In the genomic region with DNA sequence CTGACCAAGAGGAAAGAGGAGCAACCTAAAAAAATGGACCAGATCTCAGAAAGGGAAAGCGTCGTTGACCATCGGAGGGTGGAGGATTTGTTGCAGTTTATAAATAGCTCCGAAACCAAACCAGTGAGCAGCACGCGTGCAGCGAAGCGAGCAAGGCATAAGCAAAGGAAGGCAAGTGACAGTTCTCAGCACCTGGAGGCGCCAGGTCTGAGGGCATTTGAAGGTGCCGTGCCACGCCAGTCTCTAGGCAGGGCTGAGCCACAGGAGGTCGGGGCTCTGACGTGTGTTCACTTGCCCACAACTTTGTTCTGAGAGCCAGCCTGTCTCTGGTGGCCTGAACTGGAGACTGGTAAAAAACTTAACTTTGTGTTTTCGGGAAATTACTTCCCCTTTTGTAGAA, we compare ENCODE assay signal across 10 cellular contexts. TPM values are rescaled to one million over a fixed set of nuclear protein-coding genes. Genes with fewer than 3 reads are reported as not detected.
DNase-seq lines count a peak whose midpoint lies in the region; ATAC-seq and TF ChIP-seq lines count a peak whose summit lies in the region.
"Had no signal": no experiment of that assay in that cellular context is flagged by ENCODE, and none has a peak within 500 bp of the region (broad histone marks: within the 10 kb centered on the region; RNA-seq: fewer than 3 reads in every experiment).

No MANE protein-coding gene starts in this region.

- no peak for TF ChIP-seq CTCF in osteocyte (IDR thresholded peaks at IDR 0.05)

- no peak for DNase-seq in AG08395 (ENCODE audit: low spot score)
- no peak for DNase-seq in GDM1 (lab: John Stamatoyannopoulos, UW)
- no peak for DNase-seq in osteocyte (ENCODE audit: extremely low spot score, unreplicated experiment)
- no peak for DNase-seq in NCI-H146 (lab: John Stamatoyannopoulos, UW)
- DNase-seq: NCI-H1694 treated with DMSO at 0.1 percent for 48 hours had no signal

- no peak overlapping the region for H3K27ac Mint-ChIP-seq in osteocyte (ENCODE audit: unreplicated experiment)
- H3K27ac Mint-ChIP-seq: type B pancreatic cell had no signal

- ATAC-seq in GM18519 (IDR thresholded peaks at IDR 0.05; ENCODE audit: low FRiP score, unreplicated experiment) = peak; percentile 85
- peak; percentile 91 for ATAC-seq in GM21529 (IDR thresholded peaks at IDR 0.05; ENCODE audit: unreplicated experiment)
- ATAC-seq in HG03439 (IDR thresholded peaks at IDR 0.05; ENCODE audit: unreplicated experiment) = peak; percentile 85
- peak; percentile 69 for ATAC-seq in esophagus mucosa

- H3K9me3 Mint-ChIP-seq in osteocyte (ENCODE audit: unreplicated experiment) = no peaks in the 10 kb centered on the region
- H3K9me3 Mint-ChIP-seq: type B pancreatic cell had no signal

- peaks cover 15% of the 10 kb centered on the region for H3K4me1 Mint-ChIP-seq in osteocyte (ENCODE audit: unreplicated experiment)

- no peaks in the 10 kb centered on the region for H3K27me3 Mint-ChIP-seq in osteocyte (ENCODE audit: unreplicated experiment)
- H3K27me3 Mint-ChIP-seq: type B pancreatic cell had no signal

- peaks cover 68% of the 10 kb centered on the region for H3K36me3 Mint-ChIP-seq in osteocyte (ENCODE audit: unreplicated experiment)

- H3K4me3 Mint-ChIP-seq in osteocyte (ENCODE audit: unreplicated experiment) = no peak overlapping the region
- H3K4me3 Mint-ChIP-seq: type B pancreatic cell had no signal

RNA-seq across cellular contexts. Expression of gene TNIP2, which starts 59.7 kb away (rescaled TPM):
- total RNA-seq in esophagus mucosa (25.1 TPM), osteocyte (32.7 and 34.0 TPM in 2 replicates)
